ENCODE assay signal across 10 cellular contexts in genomic region chr6:28709478-28710349, GRCh38.
DNase-seq lines count a peak whose midpoint lies in the region; ATAC-seq and TF ChIP-seq lines count a peak whose summit lies in the region.
"Had no signal": no experiment of that assay in that cellular context is flagged by ENCODE, and none has a peak within 500 bp of the region (broad histone marks: within the 10 kb centered on the region; RNA-seq: fewer than 3 reads in every experiment).

No MANE protein-coding gene starts in this region.

- H3F3A ChIP-seq in neural cell (ENCODE audit: insufficient read depth, low read length, poor library complexity, severe bottlenecking): no peaks in the 10 kb centered on the region

- H3K9me3 Mint-ChIP-seq in dendritic cell treated with granulocyte-macrophage colony-stimulating factor and Interleukin-4, amounts not matched to agents 40 ng/mL and 50 ng/mL, for 4 days: peaks cover 54% of the 10 kb centered on the region

- no peak for TF ChIP-seq EP300 in neural cell (conservative IDR thresholded peaks at IDR 0.05; ENCODE audit: poor library complexity, severe bottlenecking)

- ATAC-seq in HG03521 (IDR thresholded peaks at IDR 0.05; ENCODE audit: unreplicated experiment) (no peak), GM21619 (IDR thresholded peaks at IDR 0.05; ENCODE audit: unreplicated experiment) (no peak), HG02852 (IDR thresholded peaks at IDR 0.05; ENCODE audit: unreplicated experiment) (no peak)
- ATAC-seq: gastroesophageal sphincter had no signal

- H3K36me3 ChIP-seq in MG63 (no peaks in the 10 kb centered on the region), neural cell (ENCODE audit: insufficient read depth, low read length) (no peaks in the 10 kb centered on the region)
- H3K36me3 ChIP-seq: gastroesophageal sphincter had no signal

- intact Hi-C loops in dendritic cell treated with granulocyte-macrophage colony-stimulating factor and Interleukin-4, amounts not matched to agents 40 ng/mL and 50 ng/mL, for 4 days (cut with micrococcal nuclease): no loop called here

- H3K4me3 ChIP-seq in MG63: peak overlapping the region; percentile 29
- H3K4me3 ChIP-seq in neural cell (ENCODE audit: low read length): peak overlapping the region; percentile 58

- peaks cover 6% of the 10 kb centered on the region for H3K4me1 Mint-ChIP-seq in dendritic cell treated with granulocyte-macrophage colony-stimulating factor and Interleukin-4, amounts not matched to agents 40 ng/mL and 50 ng/mL, for 4 days (ENCODE audit: low read depth)

- no peaks in the 10 kb centered on the region for H3K9me2 ChIP-seq in neural cell (ENCODE audit: insufficient read depth, low read length)

- no peaks in the 10 kb centered on the region for H3K36me3 Mint-ChIP-seq in dendritic cell treated with granulocyte-macrophage colony-stimulating factor and Interleukin-4, amounts not matched to agents 40 ng/mL and 50 ng/mL, for 4 days (ENCODE audit: low read depth)

- H3K79me2 ChIP-seq in neural cell (replicated peaks; ENCODE audit: insufficient read depth, low read length): no peaks in the 10 kb centered on the region

- no peak for TF ChIP-seq CTCF in neural cell (IDR thresholded peaks at IDR 0.05; ENCODE audit: poor library complexity, severe bottlenecking)

- H3K27ac ChIP-seq in neural cell (ENCODE audit: low read length): no peak overlapping the region
- H3K27ac ChIP-seq: gastroesophageal sphincter had no signal

- peaks cover 42% of the 10 kb centered on the region for H3K27me3 Mint-ChIP-seq in dendritic cell treated with granulocyte-macrophage colony-stimulating factor and Interleukin-4, amounts not matched to agents 40 ng/mL and 50 ng/mL, for 4 days

- no peak overlapping the region for H3K27ac Mint-ChIP-seq in dendritic cell treated with granulocyte-macrophage colony-stimulating factor and Interleukin-4, amounts not matched to agents 40 ng/mL and 50 ng/mL, for 4 days

- no peak overlapping the region for H3K9ac ChIP-seq in neural cell (ENCODE audit: low read length)

- no peak overlapping the region for H2AFZ ChIP-seq in neural cell (ENCODE audit: low read depth, low read length)

- H3K9me3 ChIP-seq in MG63: peaks cover 4% of the 10 kb centered on the region; the same call in 1 of the 2 replicates
- H3K9me3 ChIP-seq in neural cell (ENCODE audit: low read length): no peaks in the 10 kb centered on the region

- H3K27me3 ChIP-seq in MG63 (no peaks in the 10 kb centered on the region), neural cell (ENCODE audit: insufficient read depth, low read depth, low read length) (peaks cover 20% of the 10 kb centered on the region)

- no peaks in the 10 kb centered on the region for H4K20me1 ChIP-seq in neural cell (ENCODE audit: insufficient read depth)

- no peak overlapping the region for H3K4me2 ChIP-seq in neural cell (ENCODE audit: low read length)

- TF ChIP-seq RAD21 in neural cell (conservative IDR thresholded peaks at IDR 0.05): no peak

- peak overlapping the region; percentile 2 for H3K4me3 Mint-ChIP-seq in dendritic cell treated with granulocyte-macrophage colony-stimulating factor and Interleukin-4, amounts not matched to agents 40 ng/mL and 50 ng/mL, for 4 days

- DNase-seq in EL (peak; percentile 37), MG63 (no peak), kidney glomerular epithelial cell (lab: John Stamatoyannopoulos, UW) (no peak)
- DNase-seq: NCI-H510A had no signal

TF ChIP-seq in neural cell, 6 proteins besides CTCF, POLR2A, EP300 and RAD21:
- no peak for TF ChIP-seq SMC3 (conservative IDR thresholded peaks at IDR 0.05; ENCODE audit: poor library complexity)
- TF ChIP-seq EZH2 (IDR thresholded peaks at IDR 0.05; ENCODE audit: borderline replicate concordance, insufficient read depth, low read length, poor library complexity, severe bottlenecking): no peak
- no peak for TF ChIP-seq REST (IDR thresholded peaks at IDR 0.05; ENCODE audit: borderline replicate concordance)
- TF ChIP-seq TAF1 (IDR thresholded peaks at IDR 0.05; ENCODE audit: low read depth): no peak
- TF ChIP-seq POLR2AphosphoS5 (IDR thresholded peaks at IDR 0.05): no peak
- no peak for TF ChIP-seq MXI1 (conservative IDR thresholded peaks at IDR 0.05; ENCODE audit: poor library complexity, severe bottlenecking)
